12 cellular contexts compared by ENCODE assay signal in genomic region chr9:133604214-133604613, GRCh38. TPM values are rescaled to one million over a fixed set of nuclear protein-coding genes. Genes with fewer than 3 reads are reported as not detected.
DNase-seq lines count a peak whose midpoint lies in the region; ATAC-seq and TF ChIP-seq lines count a peak whose summit lies in the region.
"Had no signal": no experiment of that assay in that cellular context is flagged by ENCODE, and none has a peak within 500 bp of the region (broad histone marks: within the 10 kb centered on the region; RNA-seq: fewer than 3 reads in every experiment).

No MANE protein-coding gene starts in this region.

- H3K9me3 ChIP-seq in SJCRH30 (replicated peaks) (no peaks in the 10 kb centered on the region), sigmoid colon (no peaks in the 10 kb centered on the region)
- H3K9me3 ChIP-seq: suprapubic skin had no signal

- intact Hi-C loops in sigmoid colon (cut with DNase I), result no loop called here

- TF ChIP-seq POLR2A in sigmoid colon (IDR thresholded peaks at IDR 0.05), result no peak

- peaks cover 19% of the 10 kb centered on the region for H3K4me1 ChIP-seq in SJCRH30
- H3K4me1 ChIP-seq in sigmoid colon, result peaks cover 0 to 4% (median 2%) of the 10 kb centered on the region in 4 donors

- 14 to 33% methylated on average over 5 of the region's 5 CpGs for WGBS in sigmoid colon, 2 donors

- H3K27ac ChIP-seq in SJCRH30 (no peak overlapping the region), brain microvascular endothelial cell (no peak overlapping the region), sigmoid colon (no peak overlapping the region)
- H3K27ac ChIP-seq: suprapubic skin had no signal

- in situ Hi-C loops in brain microvascular endothelial cell (cut with HindIII; ENCODE audit: low pct_ligation_motif_present, low sequenced_read_pairs), result no loop called here

- no peak for TF ChIP-seq EP300 in sigmoid colon (IDR thresholded peaks at IDR 0.05)

- H3K27me3 ChIP-seq in SJCRH30, result peaks cover 20% of the 10 kb centered on the region; the same call in 1 of the 2 replicates
- peaks cover 19% of the 10 kb centered on the region for H3K27me3 ChIP-seq in brain microvascular endothelial cell (replicated peaks)
- peaks cover 9 to 68% (median 53%) of the 10 kb centered on the region in 3 donors for H3K27me3 ChIP-seq in sigmoid colon

- no peak overlapping the region for H3K4me3 ChIP-seq in SJCRH30
- H3K4me3 ChIP-seq in brain microvascular endothelial cell (ENCODE audit: low read depth, low read length), result no peak overlapping the region
- H3K4me3 ChIP-seq in sigmoid colon, result no peak overlapping the region
- H3K4me3 ChIP-seq: suprapubic skin had no signal

- DNase-seq in NCI-H1417 (lab: John Stamatoyannopoulos, UW) (peak in 2 of 3 experiments; percentile 16 to 60), NCI-H1417 treated with DMSO at 0.1 percent for 48 hours (lab: John Stamatoyannopoulos, UW) (no peak), SJCRH30 (peak; percentile 64 to 71), brain microvascular endothelial cell (peak; percentile 4), sigmoid colon (no peak)
- DNase-seq in stimulated activated CD8-positive, alpha-beta memory T cell treated with anti-CD3 and anti-CD28 coated beads, Interleukin-12 subunit alpha, Interleukin-12 subunit beta, amount 100 ng/mL, for 4 hours (ENCODE audit: low read depth), result peak; percentile 15
- DNase-seq: kidney glomerular epithelial cell had no signal

- ATAC-seq in GM18502 (IDR thresholded peaks at IDR 0.05; ENCODE audit: poor library complexity, unreplicated experiment), result no peak
- ATAC-seq in GM18868 (IDR thresholded peaks at IDR 0.05; ENCODE audit: unreplicated experiment), result no peak
- ATAC-seq: activated T-helper 17 cell treated with anti-CD3 and anti-CD28 coated beads, Interleukin-2, amount 50 U/mL, for 72 hours; right cardiac atrium had no signal

- peak; percentile 34 for TF ChIP-seq CTCF in brain microvascular endothelial cell (IDR thresholded peaks at IDR 0.05; ENCODE audit: low read depth, low read length, missing control alignments)
- no peak for TF ChIP-seq CTCF in sigmoid colon (IDR thresholded peaks at IDR 0.05)

- H3K36me3 ChIP-seq in SJCRH30 (no peaks in the 10 kb centered on the region), brain microvascular endothelial cell (replicated peaks) (no peaks in the 10 kb centered on the region), sigmoid colon (no peaks in the 10 kb centered on the region)
- H3K36me3 ChIP-seq: suprapubic skin had no signal

RNA-seq across cellular contexts. Expression of gene FAM163B, which starts 5.0 kb away (rescaled TPM):
- 2.5 and 3.4 TPM in 2 replicates for total RNA-seq in SJCRH30 (2014; rRNA removed; shearing (Covaris generic))
- 1 to 10 TPM in 2 of 4 donors, under 1 TPM in 1, not detected in 1; 0.83 to 1.5 (median 1.1) TPM for total RNA-seq in sigmoid colon
- 1 to 10 TPM in 2 of 3 donors, under 1 TPM in 1; 0.29 to 2.4 (median 1.4) TPM for polyA plus RNA-seq in sigmoid colon
- total RNA-seq: activated T-helper 17 cell treated with anti-CD3 and anti-CD28 coated beads, Interleukin-2, amount 50 U/mL, for 72 hours; suprapubic skin had no signal

RNA-seq across cellular contexts. Expression of gene DBH, which starts 31.9 kb away (rescaled TPM):
- 2.2 and 2.5 TPM in 2 replicates for total RNA-seq in SJCRH30 (2014; rRNA removed; shearing (Covaris generic))
- total RNA-seq in sigmoid colon, result not detected
- polyA plus RNA-seq in sigmoid colon, result under 1 TPM in 1 of 3 donors, not detected in 2; 0.01 TPM
- total RNA-seq: activated T-helper 17 cell treated with anti-CD3 and anti-CD28 coated beads, Interleukin-2, amount 50 U/mL, for 72 hours; suprapubic skin had no signal

Comparison
In these comparisons a context has a peak if more than half of its experiments do, and no peak if none do; other contexts are left out.
1. DNase-seq: peak in NCI-H1417 (2 of 3), SJCRH30 (2 of 2), brain microvascular endothelial cell (single experiment) and stimulated activated CD8-positive, alpha-beta memory T cell treated with anti-CD3 and anti-CD28 coated beads, Interleukin-12 subunit alpha, Interleukin-12 subunit beta, amount 100 ng/mL, for 4 hours (single experiment); none in NCI-H1417 treated with DMSO at 0.1 percent for 48 hours (single experiment) and sigmoid colon (single experiment).